ENCODE assay signal across 12 cellular contexts in genomic region chr2:12261993-12262680, GRCh38.
DNase-seq lines count a peak whose midpoint lies in the region; ATAC-seq and TF ChIP-seq lines count a peak whose summit lies in the region.
"Had no signal": no experiment of that assay in that cellular context is flagged by ENCODE, and none has a peak within 500 bp of the region (broad histone marks: within the 10 kb centered on the region; RNA-seq: fewer than 3 reads in every experiment).

No MANE protein-coding gene starts in this region.

- H3K27ac ChIP-seq in SU-DHL-6 (ENCODE audit: low read depth, low read length) = peak overlapping the region; percentile 63
- H3K27ac ChIP-seq: 22Rv1 had no signal

- POLR2A ChIA-PET in naive thymus-derived CD8-positive, alpha-beta T cell (lab: Charles Lee) = interaction anchor here (0.7 kb wide), 1 partner anchor 19 kb away, joined by 3 read pairs; no protein-coding TSS in a partner anchor

- H3K9me3 ChIP-seq in SU-DHL-6 (ENCODE audit: insufficient read depth, low read length) = no peaks in the 10 kb centered on the region

- no peaks in the 10 kb centered on the region for H3K9me2 ChIP-seq in SU-DHL-6 (replicated peaks; ENCODE audit: insufficient read depth, low read length)

- H3K36me3 Mint-ChIP-seq in naive thymus-derived CD8-positive, alpha-beta T cell = no peaks in the 10 kb centered on the region

- DNase-seq in DMS53 (lab: John Stamatoyannopoulos, UW) (peak; percentile 29), DMS53 treated with DMSO at 0.1 percent for 48 hours (lab: John Stamatoyannopoulos, UW; ENCODE audit: unreplicated experiment) (no peak), M059J (ENCODE audit: low read depth) (peak; percentile 74), Kasumi-1 (lab: John Stamatoyannopoulos, UW) (no peak)
- DNase-seq in naive thymus-derived CD8-positive, alpha-beta T cell = no peak
- DNase-seq: OCI-M1 had no signal

- peaks cover 0 to 2% (median 0%) of the 10 kb centered on the region in 5 donors for H3K27me3 Mint-ChIP-seq in naive thymus-derived CD8-positive, alpha-beta T cell

- peak overlapping the region; percentile 45 for H3K4me2 ChIP-seq in SU-DHL-6 (ENCODE audit: low read depth, low read length, poor library complexity, severe bottlenecking)

- H3K9me3 Mint-ChIP-seq in naive thymus-derived CD8-positive, alpha-beta T cell = peaks cover 0 to 2% (median 0%) of the 10 kb centered on the region in 9 donors
- H3K9me3 Mint-ChIP-seq: activated T-helper 1 cell treated with anti-CD3 and anti-CD28 coated beads, Interleukin-12 subunit alpha, Interleukin-12 subunit beta, Interleukin-2, Interleukin-4 antibody, amounts not matched to agents 30 ng/mL and 10 ng/mL and 1 ng/mL, durations not matched to agents 14 hours and 24 hours and 36 hours had no signal

- no peaks in the 10 kb centered on the region for H4K20me1 ChIP-seq in SU-DHL-6 (ENCODE audit: low read depth, low read length)

- H3K27me3 ChIP-seq in SU-DHL-6 (ENCODE audit: low read length) = no peaks in the 10 kb centered on the region

- no peak overlapping the region for H3K4me3 Mint-ChIP-seq in naive thymus-derived CD8-positive, alpha-beta T cell
- H3K4me3 Mint-ChIP-seq: activated T-helper 1 cell treated with anti-CD3 and anti-CD28 coated beads, Interleukin-12 subunit alpha, Interleukin-12 subunit beta, Interleukin-2, Interleukin-4 antibody, amounts not matched to agents 30 ng/mL and 10 ng/mL and 1 ng/mL, durations not matched to agents 14 hours and 24 hours and 36 hours had no signal

- peak overlapping the region; percentile 28 for H2AFZ ChIP-seq in SU-DHL-6 (ENCODE audit: low read depth, low read length, severe bottlenecking)

- H3K27ac Mint-ChIP-seq in naive thymus-derived CD8-positive, alpha-beta T cell = peak overlapping the region in 6 of 10 donors; percentile 6 to 51 (median 43)
- H3K27ac Mint-ChIP-seq: activated T-helper 1 cell treated with anti-CD3 and anti-CD28 coated beads, Interleukin-12 subunit alpha, Interleukin-12 subunit beta, Interleukin-2, Interleukin-4 antibody, amounts not matched to agents 30 ng/mL and 10 ng/mL and 1 ng/mL, durations not matched to agents 14 hours and 24 hours and 36 hours had no signal

- peaks cover 13 to 33% (median 28%) of the 10 kb centered on the region in 4 donors for H3K4me1 Mint-ChIP-seq in naive thymus-derived CD8-positive, alpha-beta T cell

- no peak for ATAC-seq in naive thymus-derived CD8-positive, alpha-beta T cell
- no peak for ATAC-seq in GM19467 (IDR thresholded peaks at IDR 0.05; ENCODE audit: unreplicated experiment)
- ATAC-seq in HG02678 (IDR thresholded peaks at IDR 0.05; ENCODE audit: unreplicated experiment) = no peak
- ATAC-seq: sciatic nerve had no signal

- 0 out of 2 replicates have a peak, but pooled peaks cover 7% of the 10 kb centered on the region for H3F3A ChIP-seq in SU-DHL-6 (ENCODE audit: insufficient read depth)

- no peaks in the 10 kb centered on the region for H3K36me3 ChIP-seq in SU-DHL-6 (ENCODE audit: low read length)

- peak overlapping the region; percentile 20 for H3K9ac ChIP-seq in SU-DHL-6 (ENCODE audit: low read length)

- no peaks in the 10 kb centered on the region for H3K79me2 ChIP-seq in SU-DHL-6 (ENCODE audit: insufficient read depth, low read length)

- H3K4me3 ChIP-seq in SU-DHL-6 (ENCODE audit: insufficient read depth, low read length, poor library complexity, severe bottlenecking) = no peak overlapping the region

- no peak for TF ChIP-seq CTCF in SU-DHL-6 (IDR thresholded peaks at IDR 0.05; ENCODE audit: insufficient read depth, low read length, poor library complexity, severe bottlenecking)

Comparison
In these comparisons a context has a peak if more than half of its experiments do, and no peak if none do; other contexts are left out.
1. DNase-seq: peak in DMS53 (single experiment) and M059J (single experiment); none in DMS53 treated with DMSO at 0.1 percent for 48 hours (single experiment), naive thymus-derived CD8-positive, alpha-beta T cell (0 of 10) and Kasumi-1 (0 of 2).